ENCODE assay signal across 26 cellular contexts in the genomic region with DNA sequence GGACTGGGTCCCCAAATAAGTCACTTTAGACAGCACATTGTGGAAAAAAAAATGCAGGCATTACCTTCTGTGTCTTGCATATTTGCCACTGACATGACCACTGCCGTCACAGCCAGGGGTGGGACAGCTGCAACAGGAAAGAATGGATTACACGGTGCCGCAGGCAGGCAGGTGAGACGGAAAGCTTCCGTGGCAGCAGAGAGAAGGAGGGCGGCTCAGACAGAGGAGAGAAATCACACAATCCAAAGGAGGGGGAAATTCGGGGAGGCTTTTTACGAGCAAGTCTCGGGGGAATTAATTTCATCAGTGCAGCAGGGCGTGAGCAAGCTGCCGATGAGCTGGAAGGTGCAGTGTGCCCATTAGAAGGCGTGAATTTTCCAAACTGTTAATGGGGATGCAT.
DNase-seq lines count a peak whose midpoint lies in the region; TF ChIP-seq lines count a peak whose summit lies in the region.
"Had no signal": no experiment of that assay in that cellular context is flagged by ENCODE, and none has a peak within 500 bp of the region (broad histone marks: within the 10 kb centered on the region; RNA-seq: fewer than 3 reads in every experiment).

No MANE protein-coding gene starts in this region.

- H3K27me3 ChIP-seq in mammary epithelial cell (ENCODE audit: insufficient read depth, low read length), result no peaks in the 10 kb centered on the region
- H3K27me3 ChIP-seq: cardiac muscle cell, ovary had no signal

- no peaks in the 10 kb centered on the region for H3K36me3 ChIP-seq in mammary epithelial cell (ENCODE audit: insufficient read depth, low read length)
- H3K36me3 ChIP-seq: cardiac muscle cell, ovary had no signal

- peaks cover 19% of the 10 kb centered on the region for H3K9me3 Mint-ChIP-seq in nephron progenitor cell
- H3K9me3 Mint-ChIP-seq: CD4-positive, CD25-positive, alpha-beta regulatory T cell; immature natural killer cell; nephron; stimulated activated naive B cell treated with anti-CD40 and anti-IgM and Interleukin-4, amounts not matched to agents 10 μg/mL and 1 μg/mL and 100 μg/mL, for 72 hours had no signal

- no peak for TF ChIP-seq CTCF in nephron progenitor cell (IDR thresholded peaks at IDR 0.05)
- TF ChIP-seq CTCF in mammary epithelial cell (conservative IDR thresholded peaks at IDR 0.05 in 1 of 2, IDR thresholded peaks at IDR 0.05 in 1 of 2; ENCODE audit: extremely low read depth in 1 of 2, insufficient read depth in 1 of 2, low read depth in 1 of 2, low read length in 2 of 2), result no peak

- peak; percentile 62 for DNase-seq in DMS 273 (lab: John Stamatoyannopoulos, UW; ENCODE audit: unreplicated experiment)
- no peak for DNase-seq in DMS 273 treated with DMSO at 0.1 percent for 48 hours (lab: John Stamatoyannopoulos, UW)
- peak; percentile 77 for DNase-seq in NCI-H1436 (lab: John Stamatoyannopoulos, UW)
- peak; percentile 50 for DNase-seq in NCI-H446 treated with DMSO at 0.1 percent for 48 hours (lab: John Stamatoyannopoulos, UW)
- no peak for DNase-seq in nephron progenitor cell
- no peak for DNase-seq in T-helper 9 cell
- DNase-seq in substantia nigra (lab: John Stamatoyannopoulos, UW), result no peak
- DNase-seq in mammary epithelial cell, result no peak
- DNase-seq: activated CD4-positive, alpha-beta T cell treated with anti-CD3 and anti-CD28 coated beads, Interleukin-2, amount 50 U/mL, for 1 hour; activated effector memory CD4-positive, alpha-beta T cell treated with Interleukin-2 at 50 U/mL for 16 hours; activated T-cell treated with anti-CD3 and anti-CD28 coated beads, Interleukin-2, amount 50 U/mL, for 1 hour; CD4-positive, CD25-positive, alpha-beta regulatory T cell; effector CD8-positive, alpha-beta T cell; HFFc6; immature natural killer cell; NCI-H1092 treated with DMSO at 0.1 percent for 48 hours; NCI-H226; ovary; stimulated activated naive B cell treated with anti-CD40 and anti-IgM and Interleukin-4, amounts not matched to agents 10 μg/mL and 1 μg/mL and 100 μg/mL, for 72 hours had no signal

- H3K36me3 Mint-ChIP-seq in nephron progenitor cell (ENCODE audit: low read depth), result no peaks in the 10 kb centered on the region
- H3K36me3 Mint-ChIP-seq: activated naive CD8-positive, alpha-beta T cell; CD4-positive, CD25-positive, alpha-beta regulatory T cell; immature natural killer cell; memory B cell; stimulated activated naive B cell treated with anti-CD40 and anti-IgM and Interleukin-4, amounts not matched to agents 10 μg/mL and 1 μg/mL and 100 μg/mL, for 72 hours had no signal

- in situ Hi-C loops in mammary epithelial cell (cut with MboI; ENCODE audit: low sequenced_read_pairs in 2 of 2), result no loop called here

- no peak overlapping the region for H2AFZ ChIP-seq in mammary epithelial cell (ENCODE audit: low read depth, low read length)

- 63% methylated on average over 12 of the region's 12 CpGs for WGBS in mammary epithelial cell (ENCODE audit: low coverage, missing lambda C conversion rate)

- no peaks in the 10 kb centered on the region for H3K27me3 Mint-ChIP-seq in nephron progenitor cell (ENCODE audit: low read depth, poor library complexity)
- H3K27me3 Mint-ChIP-seq: CD4-positive, CD25-positive, alpha-beta regulatory T cell had no signal

- no peaks in the 10 kb centered on the region for H3K79me2 ChIP-seq in mammary epithelial cell (ENCODE audit: insufficient read depth, low read length)

- H4K20me1 ChIP-seq in mammary epithelial cell (ENCODE audit: insufficient read depth, low read length), result no peaks in the 10 kb centered on the region

- CTCF ChIA-PET in mammary epithelial cell (lab: Charles Lee; ENCODE audit: low non-redundant PET), result no interaction called here

- no peak overlapping the region for H3K4me3 ChIP-seq in mammary epithelial cell (replicated peaks in 1 of 3; ENCODE audit: insufficient read depth in 1 of 3, low read depth in 2 of 3, low read length in 3 of 3)
- H3K4me3 ChIP-seq: cardiac muscle cell, coronary artery, K562, ovary had no signal

- BruUV-seq in mammary epithelial cell (replicated peaks; lab: Mats Ljungman, UMichigan), result no TSS peak

- H3K4me2 ChIP-seq in mammary epithelial cell (ENCODE audit: insufficient read depth, low read depth, low read length), result no peak overlapping the region

- H3K27ac ChIP-seq in substantia nigra (ENCODE audit: low read depth, low read length, poor library complexity, severe bottlenecking) (no peak overlapping the region), mammary epithelial cell (ENCODE audit: insufficient read depth, low read depth, low read length) (no peak overlapping the region)
- H3K27ac ChIP-seq: 22Rv1, cardiac muscle cell, coronary artery, ovary had no signal

- intact Hi-C loops in mammary epithelial cell (cut with micrococcal nuclease), result no loop called here

- H3K4me3 Mint-ChIP-seq in nephron progenitor cell, result peak overlapping the region; percentile 16
- H3K4me3 Mint-ChIP-seq: activated naive CD8-positive, alpha-beta T cell; CD4-positive, CD25-positive, alpha-beta regulatory T cell; HFFc6; immature natural killer cell; memory B cell; nephron; stimulated activated naive B cell treated with anti-CD40 and anti-IgM and Interleukin-4, amounts not matched to agents 10 μg/mL and 1 μg/mL and 100 μg/mL, for 72 hours had no signal

- peak overlapping the region; percentile 7 for H3K27ac Mint-ChIP-seq in nephron progenitor cell
- H3K27ac Mint-ChIP-seq: activated naive CD8-positive, alpha-beta T cell; HFFc6; memory B cell; nephron; stimulated activated naive B cell treated with anti-CD40 and anti-IgM and Interleukin-4, amounts not matched to agents 10 μg/mL and 1 μg/mL and 100 μg/mL, for 72 hours had no signal

- H3K9me3 ChIP-seq in mammary epithelial cell (replicated peaks; ENCODE audit: insufficient read depth, low read length), result peaks cover 13% of the 10 kb centered on the region
- H3K9me3 ChIP-seq: ovary had no signal

- H3K4me1 Mint-ChIP-seq in nephron progenitor cell, result peaks cover 20% of the 10 kb centered on the region
- H3K4me1 Mint-ChIP-seq: CD4-positive, CD25-positive, alpha-beta regulatory T cell; immature natural killer cell; memory B cell; stimulated activated naive B cell treated with anti-CD40 and anti-IgM and Interleukin-4, amounts not matched to agents 10 μg/mL and 1 μg/mL and 100 μg/mL, for 72 hours had no signal

- dilution Hi-C loops in mammary epithelial cell (cut with HindIII; ENCODE audit: low sequenced_read_pairs), result no loop called here

- H3K9ac ChIP-seq in mammary epithelial cell (ENCODE audit: insufficient read depth, low read length), result no peak overlapping the region

- no peaks in the 10 kb centered on the region for H3K4me1 ChIP-seq in mammary epithelial cell (ENCODE audit: insufficient read depth, low read length)

Comparison
In these comparisons a context has a peak if more than half of its experiments do, and no peak if none do; other contexts are left out.
1. DNase-seq: peak in DMS 273 (single experiment), NCI-H1436 (single experiment) and NCI-H446 treated with DMSO at 0.1 percent for 48 hours (single experiment); none in DMS 273 treated with DMSO at 0.1 percent for 48 hours (single experiment), nephron progenitor cell (single experiment), T-helper 9 cell (single experiment), substantia nigra (0 of 49) and mammary epithelial cell (single experiment).